ENCODE assay signal across 12 cellular contexts in genomic region chr5:181168595-181169118, GRCh38. TPM values are rescaled to one million over a fixed set of nuclear protein-coding genes. Genes with fewer than 3 reads are reported as not detected.
DNase-seq lines count a peak whose midpoint lies in the region; ATAC-seq, FAIRE-seq and TF ChIP-seq lines count a peak whose summit lies in the region.
"Had no signal": no experiment of that assay in that cellular context is flagged by ENCODE, and none has a peak within 500 bp of the region (broad histone marks: within the 10 kb centered on the region; RNA-seq: fewer than 3 reads in every experiment).

No MANE protein-coding gene starts in this region.

- peak overlapping the region; percentile 87 for H3K27ac Mint-ChIP-seq in T-helper 17 cell

- H3K4me3 ChIP-seq in A549 (0 out of 3 replicates have a peak overlapping the region, but pooled peaks have one; percentile 13), GM12864 (ENCODE audit: low read depth, low read length) (peak overlapping the region; percentile 13; the same call in 1 of the 2 replicates), iPS-18c (ENCODE audit: insufficient read depth, low read depth, low read length) (peak overlapping the region; percentile 9; the same call in 1 of the 2 replicates)
- H3K4me3 ChIP-seq: left ventricle myocardium inferior, suprapubic skin had no signal

- peaks cover 29% of the 10 kb centered on the region for H3K4me1 ChIP-seq in A549

- TF ChIP-seq RAD21 in A549 (conservative IDR thresholded peaks at IDR 0.05 in 1 of 2, IDR thresholded peaks at IDR 0.05 in 1 of 2): no peak

- peak overlapping the region; percentile 76 for H3K4me2 ChIP-seq in A549

- TF ChIP-seq CTCF in A549 (IDR thresholded peaks at IDR 0.05) (no peak), GM12864 (IDR thresholded peaks at IDR 0.05; ENCODE audit: low read depth, low read length, missing control alignments) (no peak)

- H3K27me3 Mint-ChIP-seq in T-helper 17 cell: peaks cover 88% of the 10 kb centered on the region

- H3K27ac ChIP-seq in A549 (0 out of 6 replicates have a peak overlapping the region, but pooled peaks of 1 of the 2 experiments have one; percentile 33), substantia nigra (ENCODE audit: low read depth, low read length, poor library complexity, severe bottlenecking) (no peak overlapping the region)
- H3K27ac ChIP-seq: left ventricle myocardium inferior, suprapubic skin had no signal

- DNase-seq in A549 (ENCODE audit: low read depth in 1 of 2, low spot score in 1 of 2): no peak
- DNase-seq in GM12864 (ENCODE audit: low read depth): no peak
- DNase-seq in T-helper 17 cell: no peak
- no peak for DNase-seq in substantia nigra (lab: John Stamatoyannopoulos, UW)
- DNase-seq in NCI-H2171 treated with DMSO at 0.1 percent for 48 hours (lab: John Stamatoyannopoulos, UW): no peak
- DNase-seq: NCI-H1436 treated with DMSO at 0.1 percent for 48 hours had no signal

- H3K9me3 ChIP-seq in A549 (no peaks in the 10 kb centered on the region), T-helper 17 cell (ENCODE audit: control insufficient read depth, low read length, poor library complexity, severe bottlenecking) (peaks cover 2% of the 10 kb centered on the region), iPS-18c (ENCODE audit: control insufficient read depth, insufficient read depth, low read length) (no peaks in the 10 kb centered on the region)
- H3K9me3 ChIP-seq: left ventricle myocardium inferior, suprapubic skin had no signal

- H3K36me3 Mint-ChIP-seq in T-helper 17 cell (ENCODE audit: low read depth): peaks cover 8% of the 10 kb centered on the region

- TF ChIP-seq POLR2A in A549 (IDR thresholded peaks at IDR 0.05; ENCODE audit: low read length): no peak

- POLR2A ChIA-PET in A549 (lab: Yijun Ruan, JAX): interaction anchor here (1.1 kb wide), 1 partner anchor 16 kb away, joined by 4 read pairs; no protein-coding TSS in a partner anchor

- no peak for ATAC-seq in A549
- no peak for ATAC-seq in T-helper 17 cell
- no peak for ATAC-seq in GM19397 (IDR thresholded peaks at IDR 0.05; ENCODE audit: unreplicated experiment)
- ATAC-seq in HG02759 (IDR thresholded peaks at IDR 0.05; ENCODE audit: unreplicated experiment): no peak

- TF ChIP-seq EP300 in A549 (IDR thresholded peaks at IDR 0.05): no peak

- CTCF ChIA-PET in A549 (lab: Yijun Ruan, JAX): interaction anchor here (0.6 to 2.2 kb wide), 27 partner anchors 9 to 1259 kb away, joined by 3 to 26 read pairs (median 4); partner anchors contain the start of gene TRIM7

- no peak for FAIRE-seq in A549 (lab: Jason Lieb, UNC)

- peaks cover 16% of the 10 kb centered on the region for H3K4me1 Mint-ChIP-seq in T-helper 17 cell

- H3K4me3 Mint-ChIP-seq in T-helper 17 cell: no peak overlapping the region

- WGBS in A549 (ENCODE audit: missing lambda C conversion rate): 43% methylated on average over 14 of the region's 14 CpGs

TF ChIP-seq in A549, 52 proteins besides CTCF, POLR2A, EP300 and RAD21:
- no peak for TF ChIP-seq KDM5A (IDR thresholded peaks at IDR 0.05)
- TF ChIP-seq NR3C1 (IDR thresholded peaks at IDR 0.05): no peak
- TF ChIP-seq HDAC2 (IDR thresholded peaks at IDR 0.05): no peak
- no peak for TF ChIP-seq PHF8 (IDR thresholded peaks at IDR 0.05; ENCODE audit: borderline replicate concordance, low read depth)

RNA-seq across cellular contexts. Expression of gene OR2V2, which starts 21.3 kb away (rescaled TPM):
- not detected in 2 replicates for polyA plus RNA-seq in A549 (2011; rRNA removed)
- polyA plus RNA-seq in A549 (2012; cell fraction: cytosol; rRNA removed): not detected in 2 replicates
- polyA plus RNA-seq in A549 (2012; cell fraction: nucleus; rRNA removed): not detected in 2 replicates
- polyA plus RNA-seq in A549 (2017; fragmentation: RNase III; extraction: RNeasy Plus Mini Kit Qiagen cat#74134 plus additional on column Dnase treatment): not detected in 3 replicates
- not detected in 2 replicates for polyA minus RNA-seq in A549 (2011; rRNA and poly(A)+ RNA removed)
- not detected for total RNA-seq in T-helper 17 cell
- total RNA-seq: left ventricle myocardium inferior, pulmonary artery endothelial cell, suprapubic skin had no signal

RNA-seq across cellular contexts. Expression of gene TRIM7, which starts 36.3 kb away (rescaled TPM):
- polyA plus RNA-seq in A549 (2011; rRNA removed) (20.4 and 30.7 TPM in 2 replicates), A549 (2017; fragmentation: RNase III; extraction: RNeasy Plus Mini Kit Qiagen cat#74134 plus additional on column Dnase treatment) (21.8 to 23.2 TPM (median 23.1 TPM) in 3 replicates)
- polyA plus RNA-seq in A549 (2012; cell fraction: cytosol; rRNA removed): 27.2 and 28.7 TPM in 2 replicates
- polyA plus RNA-seq in A549 (2012; cell fraction: nucleus; rRNA removed): 20.4 and 25.4 TPM in 2 replicates
- 5.3 and 5.6 TPM in 2 replicates for polyA minus RNA-seq in A549 (2011; rRNA and poly(A)+ RNA removed)
- total RNA-seq in T-helper 17 cell: 1 to 10 TPM; 2.2 to 3.5 TPM

RNA-seq across cellular contexts. Expression of gene OR2V1, which starts 37.7 kb away (rescaled TPM):
- polyA plus RNA-seq in A549 (2011; rRNA removed) (not detected in 2 replicates), A549 (2017; fragmentation: RNase III; extraction: RNeasy Plus Mini Kit Qiagen cat#74134 plus additional on column Dnase treatment) (not detected in 3 replicates)
- not detected in 2 replicates for polyA plus RNA-seq in A549 (2012; cell fraction: cytosol; rRNA removed)
- polyA plus RNA-seq in A549 (2012; cell fraction: nucleus; rRNA removed): not detected in 2 replicates
- polyA minus RNA-seq in A549 (2011; rRNA and poly(A)+ RNA removed): not detected in 2 replicates
- total RNA-seq in T-helper 17 cell: not detected
- total RNA-seq: left ventricle myocardium inferior, pulmonary artery endothelial cell, suprapubic skin had no signal

RNA-seq across cellular contexts. Expression of gene TRIM41, which starts 54.4 kb away (rescaled TPM):
- polyA plus RNA-seq in A549 (2011; rRNA removed): 17.0 and 22.7 TPM in 2 replicates
- polyA plus RNA-seq in A549 (2012; cell fraction: cytosol; rRNA removed): 21.6 and 22.2 TPM in 2 replicates
- 73.3 and 77.6 TPM in 2 replicates for polyA plus RNA-seq in A549 (2012; cell fraction: nucleus; rRNA removed)
- 29.7 to 35.0 TPM (median 32.5 TPM) in 3 replicates for polyA plus RNA-seq in A549 (2017; fragmentation: RNase III; extraction: RNeasy Plus Mini Kit Qiagen cat#74134 plus additional on column Dnase treatment)
- polyA minus RNA-seq in A549 (2011; rRNA and poly(A)+ RNA removed): 10.5 and 11.3 TPM in 2 replicates
- total RNA-seq in T-helper 17 cell: 10 to 100 TPM; 23.4 to 29.6 TPM
